ENCODE assay signal across 13 cellular contexts in the genomic region with DNA sequence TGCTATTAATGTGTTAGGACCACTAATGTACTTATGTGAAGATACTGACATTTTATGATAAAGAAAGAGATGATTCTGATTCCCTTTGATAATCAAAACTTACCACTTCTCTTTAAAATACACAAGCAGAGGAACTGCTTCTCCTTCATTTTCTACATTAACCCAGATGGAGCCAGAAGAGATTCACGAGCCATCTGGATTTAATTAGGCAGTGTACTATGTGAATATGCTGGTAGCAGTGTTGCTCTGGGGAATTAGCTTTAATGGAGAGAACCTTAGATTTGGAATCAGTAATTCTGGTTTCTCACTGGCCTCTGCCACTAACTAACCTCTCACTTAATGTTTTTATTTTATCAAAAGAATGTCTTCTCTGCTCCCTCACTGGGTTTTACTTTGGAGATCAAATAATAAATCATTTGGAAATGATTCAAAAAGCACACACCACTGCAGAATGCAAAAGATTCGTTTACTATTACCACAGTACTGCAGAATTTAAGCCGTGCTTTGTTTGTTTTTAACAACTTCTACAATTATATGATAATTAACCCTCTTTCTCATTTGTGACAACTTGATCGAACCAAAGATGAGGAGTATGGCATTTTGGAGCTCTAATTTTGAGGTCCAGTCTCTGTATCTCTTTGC.
DNase-seq lines count a peak whose midpoint lies in the region; TF ChIP-seq lines count a peak whose summit lies in the region.
"Had no signal": no experiment of that assay in that cellular context is flagged by ENCODE, and none has a peak within 500 bp of the region (broad histone marks: within the 10 kb centered on the region; RNA-seq: fewer than 3 reads in every experiment).

No MANE protein-coding gene starts in this region.

- peaks cover 4% of the 10 kb centered on the region for H3F3A ChIP-seq in SK-N-SH (replicated peaks; ENCODE audit: insufficient read depth)

- no peak overlapping the region; a peak in 1 of 4 replicates for H3K4me3 ChIP-seq in SK-N-SH (ENCODE audit: low read depth in 2 of 2, low read length in 1 of 2)
- H3K4me3 ChIP-seq in fibroblast of the aortic adventitia (ENCODE audit: low read depth, low read length): no peak overlapping the region
- H3K4me3 ChIP-seq in subcutaneous abdominal adipose tissue (ENCODE audit: low read depth in 1 of 5, low read length in 5 of 5): no peak overlapping the region
- H3K4me3 ChIP-seq: thoracic aorta had no signal

- H3K36me3 ChIP-seq in SK-N-SH (replicated peaks in 1 of 2; ENCODE audit: control insufficient read depth in 1 of 2, insufficient read depth in 2 of 2, low read length in 1 of 2) (no peaks in the 10 kb centered on the region), subcutaneous abdominal adipose tissue (ENCODE audit: control insufficient read depth in 5 of 5, insufficient read depth in 5 of 5, low read length in 5 of 5) (no peaks in the 10 kb centered on the region)
- H3K36me3 ChIP-seq: thoracic aorta had no signal

- H3K9ac ChIP-seq in SK-N-SH (no peak overlapping the region), subcutaneous abdominal adipose tissue (ENCODE audit: low read length in 5 of 5) (no peak overlapping the region)

- no peak for TF ChIP-seq CTCF in SK-N-SH (IDR thresholded peaks at IDR 0.05)
- TF ChIP-seq CTCF in fibroblast of the aortic adventitia (IDR thresholded peaks at IDR 0.05; ENCODE audit: insufficient read depth, low read length): no peak

- no peaks in the 10 kb centered on the region for H3K9me3 ChIP-seq in SK-N-SH
- H3K9me3 ChIP-seq in subcutaneous abdominal adipose tissue (ENCODE audit: control insufficient read depth in 5 of 5, low read length in 5 of 5): no peaks in the 10 kb centered on the region
- H3K9me3 ChIP-seq: thoracic aorta had no signal

- CTCF ChIA-PET in SK-N-SH (lab: Yijun Ruan, JAX): interaction anchor here (0.9 to 1.5 kb wide), 8 partner anchors 9 to 143 kb away, joined by 3 to 4 read pairs (median 3); no protein-coding TSS in a partner anchor

- H3K4me2 ChIP-seq in SK-N-SH: peak overlapping the region; percentile 13; the same call in 1 of the 2 replicates

- H3K4me1 ChIP-seq in SK-N-SH (ENCODE audit: control insufficient read depth in 1 of 2, insufficient read depth in 2 of 2, low read depth in 1 of 2, low read length in 1 of 2): peaks cover 10 to 13% of the 10 kb centered on the region in 2 experiments; a peak in 2 of 4 replicates
- H3K4me1 ChIP-seq in subcutaneous abdominal adipose tissue (ENCODE audit: control insufficient read depth in 5 of 5, insufficient read depth in 5 of 5, low read length in 5 of 5): peaks cover 0 to 16% (median 12%) of the 10 kb centered on the region in 5 donors

- TF ChIP-seq RAD21 in SK-N-SH (IDR thresholded peaks at IDR 0.05; ENCODE audit: low read length): peak; percentile 35; the same call in 1 of the 2 replicates

- no peak overlapping the region for H2AFZ ChIP-seq in SK-N-SH (ENCODE audit: low read depth)

- no peaks in the 10 kb centered on the region for H3K9me2 ChIP-seq in SK-N-SH

- H3K27me3 ChIP-seq in SK-N-SH (ENCODE audit: insufficient read depth) (no peaks in the 10 kb centered on the region), subcutaneous abdominal adipose tissue (ENCODE audit: control insufficient read depth in 5 of 5, insufficient read depth in 4 of 5, low read length in 5 of 5) (no peaks in the 10 kb centered on the region)

- no peaks in the 10 kb centered on the region for H4K20me1 ChIP-seq in SK-N-SH (ENCODE audit: insufficient read depth)

- peak in 1 of 2 experiments; percentile 81; a peak in 2 of 4 replicates for TF ChIP-seq EP300 in SK-N-SH (IDR thresholded peaks at IDR 0.05; ENCODE audit: borderline replicate concordance in 1 of 2, low read depth in 1 of 2, low read length in 1 of 2)

- DNase-seq in HCEC 1CT: peak; percentile 33
- DNase-seq in SK-N-SH: peak; percentile 55
- DNase-seq in fibroblast of the aortic adventitia (ENCODE audit: low read depth): peak; percentile 59
- DNase-seq in globus pallidus (ENCODE audit: low spot score): no peak
- no peak for DNase-seq in NCI-H2227 treated with DMSO at 0.1 percent for 48 hours (lab: John Stamatoyannopoulos, UW)
- DNase-seq in activated T-cell treated with anti-CD3 and anti-CD28 coated beads, Interleukin-2, amount 50 U/mL, for 1 hour: no peak
- DNase-seq: activated naive CD4-positive, alpha-beta T cell; cerebellar nuclear complex; NCI-H2171; small intestine had no signal

- 17% methylated on average over 4 of the region's 4 CpGs for WGBS in SK-N-SH (ENCODE audit: low lambda C conversion rate)

- POLR2A ChIA-PET in SK-N-SH (lab: Yijun Ruan, JAX): interaction anchor here (1.0 to 1.4 kb wide), 3 partner anchors 78 to 132 kb away, joined by 3 to 5 read pairs (median 3); partner anchors contain the start of gene PHYHIPL

- H3K27ac ChIP-seq in SK-N-SH (ENCODE audit: low read depth in 2 of 2, low read length in 1 of 2): peak overlapping the region; percentile 14 to 99; a peak in 3 of 4 replicates
- peak overlapping the region; percentile 60 for H3K27ac ChIP-seq in subcutaneous abdominal adipose tissue (ENCODE audit: low read depth, low read length)
- H3K27ac ChIP-seq: HL-60 had no signal

- no peaks in the 10 kb centered on the region for H3K79me2 ChIP-seq in SK-N-SH (ENCODE audit: insufficient read depth)

TF ChIP-seq in SK-N-SH, 30 proteins besides CTCF, POLR2A, EP300 and RAD21:
- no peak for TF ChIP-seq TEAD4 (IDR thresholded peaks at IDR 0.05; ENCODE audit: borderline replicate concordance, insufficient read depth)
- peak; percentile 45 for TF ChIP-seq GATA2 (CRISPR knock-in tag; IDR thresholded peaks at IDR 0.05)
- TF ChIP-seq FOXJ3 (CRISPR knock-in tag; IDR thresholded peaks at IDR 0.05): peak; percentile 56; the same call in 1 of the 2 replicates
- no peak for TF ChIP-seq EZH2phosphoT487 (IDR thresholded peaks at IDR 0.05; ENCODE audit: borderline replicate concordance, low read depth)
- TF ChIP-seq YY1 (IDR thresholded peaks at IDR 0.05; ENCODE audit: low read depth): no peak
- peak; percentile 92 for TF ChIP-seq TCF12 (IDR thresholded peaks at IDR 0.05)
- TF ChIP-seq CHD2 (IDR thresholded peaks at IDR 0.05; ENCODE audit: low read length, partially characterized antibody): peak; percentile 38
- TF ChIP-seq RFX5 (IDR thresholded peaks at IDR 0.05; ENCODE audit: low read length): 0 out of 2 replicates have a peak, but pooled peaks have one; percentile 43
- peak; percentile 55; the same call in 1 of the 2 replicates for TF ChIP-seq RCOR1 (IDR thresholded peaks at IDR 0.05; ENCODE audit: low read length)
TF ChIP-seq in SK-N-SH: peak in this region for 6.

Comparison
In these comparisons a context has a peak if more than half of its experiments do, and no peak if none do; other contexts are left out.
1. DNase-seq: peak in HCEC 1CT (single experiment), SK-N-SH (single experiment) and fibroblast of the aortic adventitia (single experiment); none in globus pallidus (single experiment), NCI-H2227 treated with DMSO at 0.1 percent for 48 hours (single experiment) and activated T-cell treated with anti-CD3 and anti-CD28 coated beads, Interleukin-2, amount 50 U/mL, for 1 hour (single experiment).